7 cellular contexts compared by ENCODE assay signal in genomic region chr11:119728226-119728626, GRCh38.
A peak's percentile ranks its signal among the peaks of the same experiment; 100 is the strongest.
DNase-seq lines count a peak whose midpoint lies in the region; TF ChIP-seq lines count a peak whose summit lies in the region.

No MANE protein-coding gene starts in this region.

- peak; percentile 44 for DNase-seq in GM10248 (ENCODE audit: extremely low spot score)
- no peak for DNase-seq in LNCaP clone FGC (ENCODE audit: low read depth)
- DNase-seq in caudate nucleus (lab: John Stamatoyannopoulos, UW): peak in 1 of 61 donors; percentile 27
- DNase-seq in glomerular visceral epithelial cell (ENCODE audit: extremely low spot score): no peak
- no peak for DNase-seq in hypothalamus (lab: John Stamatoyannopoulos, UW)
- DNase-seq in globus pallidus (ENCODE audit: low spot score): no peak

- H3K9me3 ChIP-seq in mucosa of rectum (ENCODE audit: control insufficient read depth in 2 of 2, low read length in 2 of 2): no peaks in the 10 kb centered on the region

- TF ChIP-seq CTCF in GM10248 (IDR thresholded peaks at IDR 0.05; ENCODE audit: control extremely low read depth, extremely low read depth, low read depth, missing control alignments) (no peak), LNCaP clone FGC (IDR thresholded peaks at IDR 0.05; ENCODE audit: control insufficient read depth, extremely low read depth, insufficient read depth) (no peak)

- peak overlapping the region; percentile 85 for H3K4me3 ChIP-seq in LNCaP clone FGC (ENCODE audit: low read depth, low read length)
- peak overlapping the region; percentile 86 to 87 for H3K4me3 ChIP-seq in mucosa of rectum (ENCODE audit: low read length in 2 of 2)

- no peaks in the 10 kb centered on the region for H3K36me3 ChIP-seq in mucosa of rectum (ENCODE audit: control insufficient read depth in 2 of 2, insufficient read depth in 2 of 2, low read length in 2 of 2)

- CTCF ChIA-PET in GM10248 (lab: Yijun Ruan, JAX): interaction anchor here (0.9 to 2.4 kb wide), 11 partner anchors 10 to 58 kb away, joined by 3 to 68 read pairs (median 5); no protein-coding TSS in a partner anchor

- peaks cover 36 to 46% of the 10 kb centered on the region in 2 donors for H3K4me1 ChIP-seq in mucosa of rectum (ENCODE audit: control insufficient read depth in 2 of 2, insufficient read depth in 2 of 2, low read length in 2 of 2)

- no peaks in the 10 kb centered on the region for H3K27me3 ChIP-seq in mucosa of rectum (ENCODE audit: control insufficient read depth in 2 of 2, insufficient read depth in 2 of 2, low read length in 2 of 2)

- peak overlapping the region; percentile 61 to 88 for H3K9ac ChIP-seq in mucosa of rectum (ENCODE audit: low read depth in 1 of 2, low read length in 2 of 2)

- H3K27ac ChIP-seq in caudate nucleus (ENCODE audit: low read depth, low read length) (peak overlapping the region; percentile 44), mucosa of rectum (ENCODE audit: low read depth in 2 of 2, low read length in 2 of 2) (peak overlapping the region; percentile 85 to 86)

- POLR2A ChIA-PET in GM10248 (lab: Yijun Ruan, JAX): interaction anchor here (3.0 kb wide), 1 partner anchor 54 kb away, joined by 11 read pairs; no protein-coding TSS in a partner anchor
